Comparison of ENCODE assay signal across 8 cellular contexts in genomic region chr2:70086838-70087702, GRCh38. TPM values are rescaled to one million over a fixed set of nuclear protein-coding genes. Genes with fewer than 3 reads are reported as not detected.
DNase-seq lines count a peak whose midpoint lies in the region; ATAC-seq, FAIRE-seq and TF ChIP-seq lines count a peak whose summit lies in the region.

PCBP1 (plus strand) TSS chr2:70087477; CDS start chr2:70087744, 267 bp downstream.

- TF ChIP-seq CTCF in endothelial cell of umbilical vein (IDR thresholded peaks at IDR 0.05; ENCODE audit: extremely low read depth in 1 of 2, insufficient read depth in 1 of 2, low read depth in 1 of 2, low read length in 2 of 2): no peak

- POLR2A ChIA-PET in endothelial cell of umbilical vein (lab: Charles Lee): interaction anchor here (0.6 to 3.1 kb wide), 6 partner anchors 16 to 173 kb away, joined by 4 to 15 read pairs (median 8); partner anchors contain the start of gene MXD1

- peaks cover 5 to 11% of the 10 kb centered on the region in 2 experiments for H3K36me3 ChIP-seq in endothelial cell of umbilical vein (ENCODE audit: control insufficient read depth in 2 of 2, extremely low read depth in 1 of 2, insufficient read depth in 2 of 2, low read length in 2 of 2)

- H3K9me1 ChIP-seq in endothelial cell of umbilical vein (replicated peaks; ENCODE audit: control insufficient read depth, extremely low read depth, insufficient read depth, low read length): no peaks in the 10 kb centered on the region

- intact Hi-C loops in endothelial cell of umbilical vein (cut with micrococcal nuclease): loop anchor here (1.0 to 5.0 kb wide), 7 partner anchors 37 to 206 kb away; partner anchors contain the start of genes C2orf42, SNRPG and TIA1

- peak within 1 kb of the TSS; percentile 99 for H3K9ac ChIP-seq in endothelial cell of umbilical vein (replicated peaks; ENCODE audit: extremely low read depth, insufficient read depth, low read length)

- H3K4me2 ChIP-seq in endothelial cell of umbilical vein (ENCODE audit: insufficient read depth, low read length): peak within 1 kb of the TSS; percentile 98

- TF ChIP-seq POLR2A in endothelial cell of umbilical vein (IDR thresholded peaks at IDR 0.05; ENCODE audit: low read depth, low read length): peak; percentile 96

- peak within 1 kb of the TSS; percentile 98 for H3K4me3 ChIP-seq in Jurkat, Clone E6-1 (ENCODE audit: low read length)
- H3K4me3 ChIP-seq in endothelial cell of umbilical vein (replicated peaks in 1 of 3; ENCODE audit: insufficient read depth in 1 of 3, low read depth in 1 of 3, low read length in 3 of 3): peak within 1 kb of the TSS; percentile 90 to 93 (median 91)

- H4K20me1 ChIP-seq in endothelial cell of umbilical vein (replicated peaks; ENCODE audit: control insufficient read depth, extremely low read depth, insufficient read depth, low read length): no peaks in the 10 kb centered on the region

- BruUV-seq in endothelial cell of umbilical vein (replicated peaks; lab: Mats Ljungman, UMichigan): no TSS peak

- CTCF ChIA-PET in endothelial cell of umbilical vein (lab: Charles Lee): interaction anchor here (0.7 to 3.8 kb wide), 4 partner anchors 16 to 56 kb away, joined by 3 to 22 read pairs (median 3); no protein-coding TSS in a partner anchor

- dilution Hi-C loops in endothelial cell of umbilical vein (cut with MboI; ENCODE audit: extremely low pct_ligation_motif_present, low sequenced_read_pairs): no loop called here

- peak; percentile 56 for FAIRE-seq in endothelial cell of umbilical vein (lab: Jason Lieb, UNC)

- H3K27me3 ChIP-seq in endothelial cell of umbilical vein (ENCODE audit: control insufficient read depth in 2 of 2, insufficient read depth in 2 of 2, low read length in 2 of 2): no peaks in the 10 kb centered on the region

- H3K4me1 ChIP-seq in endothelial cell of umbilical vein (ENCODE audit: control insufficient read depth, extremely low read depth, insufficient read depth, low read length): peaks cover 29% of the 10 kb centered on the region

- peak within 1 kb of the TSS; percentile 100 for H3K27ac ChIP-seq in endothelial cell of umbilical vein (ENCODE audit: insufficient read depth, low read depth, low read length)

- peak; percentile 33 for ATAC-seq in GM21529 (IDR thresholded peaks at IDR 0.05; ENCODE audit: unreplicated experiment)

- DNase-seq in D341Med (ENCODE audit: low spot score) (peak; percentile 95), OCI-M2 (lab: John Stamatoyannopoulos, UW; ENCODE audit: unreplicated experiment) (peak; percentile 54), activated T-cell treated with anti-CD3 and anti-CD28 coated beads for 1 hour (ENCODE audit: low read depth) (peak; percentile 100), endothelial cell of umbilical vein (ENCODE audit: low read depth, low spot score) (peak; percentile 88), midbrain (lab: John Stamatoyannopoulos, UW) (peak; percentile 92)
- peak; percentile 97 for DNase-seq in Jurkat, Clone E6-1 (ENCODE audit: low read depth, low spot score)
- peak; percentile 93 to 94 for DNase-seq in stimulated activated CD8-positive, alpha-beta memory T cell treated with anti-CD3 and anti-CD28 coated beads, Interleukin-15, amount 100 ng/mL, for 4 hours (ENCODE audit: low read depth in 2 of 2)

- H3K79me2 ChIP-seq in endothelial cell of umbilical vein (ENCODE audit: control insufficient read depth, insufficient read depth, low read length): peaks cover 27% of the 10 kb centered on the region

- no peaks in the 10 kb centered on the region for H3K9me3 ChIP-seq in endothelial cell of umbilical vein (replicated peaks; ENCODE audit: control insufficient read depth, insufficient read depth, low read length)

- H2AFZ ChIP-seq in endothelial cell of umbilical vein (ENCODE audit: low read depth, low read length): peak within 1 kb of the TSS; percentile 83

TF ChIP-seq in endothelial cell of umbilical vein, 7 proteins besides CTCF, POLR2A, EP300 and RAD21:
- TF ChIP-seq FOS (IDR thresholded peaks at IDR 0.05; ENCODE audit: borderline replicate concordance, insufficient read depth, low read length) (no peak), MYC (IDR thresholded peaks at IDR 0.05; ENCODE audit: low read depth, low read length) (peak; percentile 99), MAX (IDR thresholded peaks at IDR 0.05; ENCODE audit: insufficient read depth, insufficient read length) (peak; percentile 4), POLR2AphosphoS5 (IDR thresholded peaks at IDR 0.05; ENCODE audit: insufficient read depth, low read depth, low read length) (peak; percentile 89)

RNA-seq across cellular contexts. Expression of gene PCBP1, which starts in this region (rescaled TPM):
- polyA plus RNA-seq in Jurkat, Clone E6-1 (2012; ENCODE audit: insufficient read depth, insufficient read length): 284 TPM
- total RNA-seq in endothelial cell of umbilical vein: 342 and 360 TPM in 2 replicates
- polyA plus RNA-seq in endothelial cell of umbilical vein: 181 and 196 TPM in 2 replicates
- polyA plus RNA-seq in endothelial cell of umbilical vein (2011; cell fraction: cytosol; rRNA removed): 162 and 170 TPM in 2 replicates
- polyA plus RNA-seq in endothelial cell of umbilical vein (2011; cell fraction: nucleus; rRNA removed): 77.1 and 86.7 TPM in 2 replicates
- 304 and 311 TPM in 2 replicates for polyA plus RNA-seq in endothelial cell of umbilical vein (2012)
- polyA minus RNA-seq in endothelial cell of umbilical vein: 98.7 and 112 TPM in 2 replicates
- polyA minus RNA-seq in endothelial cell of umbilical vein (2011; cell fraction: cytosol; rRNA and poly(A)+ RNA removed): 89.6 TPM
- polyA minus RNA-seq in endothelial cell of umbilical vein (2011; cell fraction: nucleus; rRNA and poly(A)+ RNA removed): 37.1 and 39.4 TPM in 2 replicates

Comparison
In these comparisons a context has a peak if more than half of its experiments do, and no peak if none do; other contexts are left out.
1. Peak in every context shown above with its lines: DNase-seq, ATAC-seq, H3K4me3 ChIP-seq and H3K27ac ChIP-seq.